Comparison of ENCODE assay signal across 13 cellular contexts in the genomic region with DNA sequence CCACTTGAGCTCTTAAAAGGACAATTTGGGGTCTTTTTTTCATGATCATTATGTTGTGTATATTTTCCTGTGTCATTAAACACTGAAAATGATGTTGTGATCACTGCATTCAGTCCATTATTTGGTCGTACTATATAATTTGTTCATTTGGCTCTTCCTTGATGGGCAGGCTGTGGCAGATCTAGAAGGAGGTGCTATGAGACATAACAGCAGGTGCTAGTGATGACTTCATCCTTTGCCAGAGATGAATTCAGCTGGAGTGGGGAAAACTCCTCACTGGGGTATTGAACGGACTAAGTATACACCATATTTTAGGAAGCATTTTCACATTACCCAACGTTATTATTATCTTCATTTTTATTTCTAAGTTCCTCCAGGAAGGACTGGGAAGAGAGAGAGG. TPM values are rescaled to one million over a fixed set of nuclear protein-coding genes. Genes with fewer than 3 reads are reported as not detected.
A peak's percentile ranks its signal among the peaks of the same experiment; 100 is the strongest.
DNase-seq lines count a peak whose midpoint lies in the region; ATAC-seq and TF ChIP-seq lines count a peak whose summit lies in the region.
"Had no signal": no experiment of that assay in that cellular context is flagged by ENCODE, and none has a peak within 500 bp of the region (broad histone marks: within the 10 kb centered on the region; RNA-seq: fewer than 3 reads in every experiment).

No MANE protein-coding gene starts in this region.

- CTCF ChIA-PET in CD8-positive, alpha-beta T cell (lab: Charles Lee): interaction anchor here (1.3 to 5.8 kb wide), 3 partner anchors 19 to 68 kb away, joined by 3 to 42 read pairs (median 7); no protein-coding TSS in a partner anchor

- 85% methylated on average over 3 of the region's 3 CpGs for WGBS in smooth muscle cell (ENCODE audit: low lambda C conversion rate)

- H3K27me3 ChIP-seq in BLaER1 (no peaks in the 10 kb centered on the region), smooth muscle cell (ENCODE audit: low read depth) (no peaks in the 10 kb centered on the region)
- H3K27me3 ChIP-seq in CD8-positive, alpha-beta T cell (ENCODE audit: insufficient read depth, low read length): no peaks in the 10 kb centered on the region

- H3K36me3 ChIP-seq in BLaER1: peaks cover 49% of the 10 kb centered on the region
- peaks cover 4% of the 10 kb centered on the region for H3K36me3 ChIP-seq in CD8-positive, alpha-beta T cell (ENCODE audit: insufficient read depth, low read length)
- no peaks in the 10 kb centered on the region for H3K36me3 ChIP-seq in smooth muscle cell (ENCODE audit: low read depth)

- no peak for ATAC-seq in CD8-positive, alpha-beta T cell
- no peak for ATAC-seq in GM19023 (IDR thresholded peaks at IDR 0.05; ENCODE audit: unreplicated experiment)

- H3K79me2 ChIP-seq in smooth muscle cell (ENCODE audit: low read depth): peaks cover 34% of the 10 kb centered on the region

- POLR2A ChIA-PET in CD8-positive, alpha-beta T cell (lab: Charles Lee): interaction anchor here (1.0 kb wide), 1 partner anchor 29 kb away, joined by 4 read pairs; no protein-coding TSS in a partner anchor

- H3K27ac ChIP-seq in BLaER1: peak overlapping the region; percentile 99; the same call in 1 of the 2 replicates
- no peak overlapping the region for H3K27ac ChIP-seq in CD8-positive, alpha-beta T cell (ENCODE audit: low read depth, low read length)
- H3K27ac ChIP-seq in smooth muscle cell (ENCODE audit: low read depth): no peak overlapping the region

- no peak overlapping the region for H2AFZ ChIP-seq in smooth muscle cell (ENCODE audit: low read depth)

- no peak for DNase-seq in CD8-positive, alpha-beta T cell
- DNase-seq in NCI-H2227 treated with DMSO at 0.1 percent for 48 hours (lab: John Stamatoyannopoulos, UW) (peak; percentile 50), cerebellum (ENCODE audit: low spot score) (peak; percentile 70), OCI-M1 (lab: John Stamatoyannopoulos, UW) (no peak), dedifferentiated amniotic fluid mesenchymal stem cell (ENCODE audit: extremely low spot score) (no peak), smooth muscle cell (lab: John Stamatoyannopoulos, UW; ENCODE audit: unreplicated experiment) (no peak)
- DNase-seq: DND-41; NCI-H82; stimulated activated CD8-positive, alpha-beta memory T cell treated with anti-CD3 and anti-CD28 coated beads, Interleukin-4, amount 100 ng/mL, for 48 hours had no signal

- H3K27ac Mint-ChIP-seq in CD8-positive, alpha-beta T cell: peak overlapping the region; percentile 91

- no peaks in the 10 kb centered on the region for H3K27me3 Mint-ChIP-seq in CD8-positive, alpha-beta T cell (ENCODE audit: low read depth)

- H3K4me1 ChIP-seq in BLaER1 (peaks cover 79% of the 10 kb centered on the region), smooth muscle cell (ENCODE audit: low read depth) (peaks cover 12% of the 10 kb centered on the region)
- H3K4me1 ChIP-seq in CD8-positive, alpha-beta T cell (ENCODE audit: insufficient read depth, low read length): peaks cover 53% of the 10 kb centered on the region

- H3K9ac ChIP-seq in BLaER1 (no peak overlapping the region), smooth muscle cell (ENCODE audit: low read depth) (no peak overlapping the region)

- H3K4me1 Mint-ChIP-seq in CD8-positive, alpha-beta T cell (ENCODE audit: low read depth): peaks cover 83% of the 10 kb centered on the region

- peaks cover 6% of the 10 kb centered on the region for H3F3A ChIP-seq in smooth muscle cell (ENCODE audit: low read depth)

- H3K4me2 ChIP-seq in BLaER1 (peak overlapping the region; percentile 90), smooth muscle cell (no peak overlapping the region)

- TF ChIP-seq CTCF in CD8-positive, alpha-beta T cell (IDR thresholded peaks at IDR 0.05): no peak
- no peak for TF ChIP-seq CTCF in smooth muscle cell (IDR thresholded peaks at IDR 0.05; ENCODE audit: borderline replicate concordance, insufficient read depth, poor library complexity, severe bottlenecking)

- intact Hi-C loops in CD8-positive, alpha-beta T cell (cut with DNase I, micrococcal nuclease): no loop called here

- no peak overlapping the region for H3K4me3 Mint-ChIP-seq in CD8-positive, alpha-beta T cell

- H4K20me1 ChIP-seq in BLaER1: peaks cover 93% of the 10 kb centered on the region
- peaks cover 3% of the 10 kb centered on the region for H4K20me1 ChIP-seq in smooth muscle cell (ENCODE audit: low read depth)

- peaks cover 27% of the 10 kb centered on the region for H3K36me3 Mint-ChIP-seq in CD8-positive, alpha-beta T cell

- no peaks in the 10 kb centered on the region for H3K9me3 ChIP-seq in BLaER1
- no peaks in the 10 kb centered on the region for H3K9me3 ChIP-seq in CD8-positive, alpha-beta T cell (ENCODE audit: low read length)
- no peaks in the 10 kb centered on the region for H3K9me3 ChIP-seq in smooth muscle cell (replicated peaks; ENCODE audit: low read depth)

- H3K4me3 ChIP-seq in BLaER1: no peak overlapping the region
- H3K4me3 ChIP-seq in CD8-positive, alpha-beta T cell (ENCODE audit: low read depth, low read length): no peak overlapping the region
- H3K4me3 ChIP-seq in smooth muscle cell: no peak overlapping the region
- H3K4me3 ChIP-seq: lung, skin epidermis had no signal

- H3K9me3 Mint-ChIP-seq in CD8-positive, alpha-beta T cell: no peaks in the 10 kb centered on the region

RNA-seq across cellular contexts. Expression of a gene that starts 12.0 kb away (rescaled TPM):
- 10 to 100 TPM; 18.8 to 19.5 TPM for total RNA-seq in CD8-positive, alpha-beta T cell
- total RNA-seq in cerebellum (7.9 TPM), smooth muscle cell (7.2 and 23.4 TPM in 2 replicates)
- 43.1 and 70.6 TPM in 2 replicates for polyA plus RNA-seq in smooth muscle cell

Comparison
In these comparisons a context has a peak if more than half of its experiments do, and no peak if none do; other contexts are left out.
1. DNase-seq: peak in NCI-H2227 treated with DMSO at 0.1 percent for 48 hours (single experiment) and cerebellum (single experiment); none in CD8-positive, alpha-beta T cell (0 of 7), OCI-M1 (single experiment), dedifferentiated amniotic fluid mesenchymal stem cell (single experiment) and smooth muscle cell (single experiment).